1 cellular context compared by ENCODE assay signal in genomic region chr20:53773792-53774371, GRCh38.
TF ChIP-seq lines count a peak whose summit lies in the region.

No MANE protein-coding gene starts in this region.

TF ChIP-seq in HepG2, 621 proteins besides CTCF, POLR2A, EP300 and RAD21 (continued from another document and continues in another):
- TF ChIP-seq ZNF510 (CRISPR knock-in tag; IDR thresholded peaks at IDR 0.05; ENCODE audit: low read depth): peak; percentile 85; the same call in 1 of the 2 replicates
- TF ChIP-seq AKAP8 (CRISPR knock-in tag; IDR thresholded peaks at IDR 0.05): no peak
- no peak for TF ChIP-seq GZF1 (CRISPR knock-in tag; IDR thresholded peaks at IDR 0.05)
- TF ChIP-seq TSC22D2 (CRISPR knock-in tag; IDR thresholded peaks at IDR 0.05; ENCODE audit: borderline replicate concordance): no peak
- TF ChIP-seq, protein P1, sequence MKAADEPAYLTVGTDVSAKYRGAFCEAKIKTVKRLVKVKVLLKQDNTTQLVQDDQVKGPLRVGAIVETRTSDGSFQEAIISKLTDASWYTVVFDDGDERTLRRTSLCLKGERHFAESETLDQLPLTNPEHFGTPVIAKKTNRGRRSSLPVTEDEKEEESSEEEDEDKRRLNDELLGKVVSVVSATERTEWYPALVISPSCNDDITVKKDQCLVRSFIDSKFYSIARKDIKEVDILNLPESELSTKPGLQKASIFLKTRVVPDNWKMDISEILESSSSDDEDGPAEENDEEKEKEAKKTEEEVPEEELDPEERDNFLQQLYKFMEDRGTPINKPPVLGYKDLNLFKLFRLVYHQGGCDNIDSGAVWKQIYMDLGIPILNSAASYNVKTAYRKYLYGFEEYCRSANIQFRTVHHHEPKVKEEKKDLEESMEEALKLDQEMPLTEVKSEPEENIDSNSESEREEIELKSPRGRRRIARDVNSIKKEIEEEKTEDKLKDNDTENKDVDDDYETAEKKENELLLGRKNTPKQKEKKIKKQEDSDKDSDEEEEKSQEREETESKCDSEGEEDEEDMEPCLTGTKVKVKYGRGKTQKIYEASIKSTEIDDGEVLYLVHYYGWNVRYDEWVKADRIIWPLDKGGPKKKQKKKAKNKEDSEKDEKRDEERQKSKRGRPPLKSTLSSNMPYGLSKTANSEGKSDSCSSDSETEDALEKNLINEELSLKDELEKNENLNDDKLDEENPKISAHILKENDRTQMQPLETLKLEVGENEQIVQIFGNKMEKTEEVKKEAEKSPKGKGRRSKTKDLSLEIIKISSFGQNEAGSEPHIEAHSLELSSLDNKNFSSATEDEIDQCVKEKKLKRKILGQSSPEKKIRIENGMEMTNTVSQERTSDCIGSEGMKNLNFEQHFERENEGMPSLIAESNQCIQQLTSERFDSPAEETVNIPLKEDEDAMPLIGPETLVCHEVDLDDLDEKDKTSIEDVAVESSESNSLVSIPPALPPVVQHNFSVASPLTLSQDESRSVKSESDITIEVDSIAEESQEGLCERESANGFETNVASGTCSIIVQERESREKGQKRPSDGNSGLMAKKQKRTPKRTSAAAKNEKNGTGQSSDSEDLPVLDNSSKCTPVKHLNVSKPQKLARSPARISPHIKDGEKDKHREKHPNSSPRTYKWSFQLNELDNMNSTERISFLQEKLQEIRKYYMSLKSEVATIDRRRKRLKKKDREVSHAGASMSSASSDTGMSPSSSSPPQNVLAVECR (CRISPR knock-in tag; IDR thresholded peaks at IDR 0.05; ENCODE audit: borderline replicate concordance): no peak
- no peak for TF ChIP-seq NFYC (CRISPR knock-in tag; IDR thresholded peaks at IDR 0.05)
- no peak for TF ChIP-seq ZNF207 (IDR thresholded peaks at IDR 0.05; ENCODE audit: borderline replicate concordance)
- no peak for TF ChIP-seq PCBP1 (IDR thresholded peaks at IDR 0.05; ENCODE audit: borderline replicate concordance, low read depth, low read length)
- peak; percentile 37; the same call in 1 of the 2 replicates for TF ChIP-seq TGIF2 (CRISPR knock-in tag; IDR thresholded peaks at IDR 0.05)
- TF ChIP-seq NFE2L2 (IDR thresholded peaks at IDR 0.05; ENCODE audit: low read length): no peak
- TF ChIP-seq ZFP62 (CRISPR knock-in tag; IDR thresholded peaks at IDR 0.05): no peak
- no peak for TF ChIP-seq ZNF44 (CRISPR knock-in tag; IDR thresholded peaks at IDR 0.05)
- no peak for TF ChIP-seq MTF1 (CRISPR knock-in tag; IDR thresholded peaks at IDR 0.05)
- TF ChIP-seq PHB2 (IDR thresholded peaks at IDR 0.05; ENCODE audit: partially characterized antibody): no peak
- TF ChIP-seq U2AF2 (IDR thresholded peaks at IDR 0.05; ENCODE audit: low read depth, low read length): no peak
- peak; percentile 61 for TF ChIP-seq RFX1 (IDR thresholded peaks at IDR 0.05)
- TF ChIP-seq TRIM24 (CRISPR knock-in tag; IDR thresholded peaks at IDR 0.05): no peak
- TF ChIP-seq TIGD3 (CRISPR knock-in tag; IDR thresholded peaks at IDR 0.05; ENCODE audit: borderline replicate concordance): no peak
- no peak for TF ChIP-seq SOX13 (IDR thresholded peaks at IDR 0.05)
- no peak for TF ChIP-seq SOX13 (CRISPR knock-in tag; conservative IDR thresholded peaks at IDR 0.05 in 1 of 2, IDR thresholded peaks at IDR 0.05 in 1 of 2)
- 0 out of 2 replicates have a peak, but pooled peaks have one; percentile 7 for TF ChIP-seq KMT2A (CRISPR knock-in tag; IDR thresholded peaks at IDR 0.05)
- no peak for TF ChIP-seq SKI (IDR thresholded peaks at IDR 0.05; ENCODE audit: partially characterized antibody)
- TF ChIP-seq ZNF329 (CRISPR knock-in tag; IDR thresholded peaks at IDR 0.05; ENCODE audit: low read depth): no peak
- no peak for TF ChIP-seq TERF1 (CRISPR knock-in tag; IDR thresholded peaks at IDR 0.05)
- TF ChIP-seq NFE2 (CRISPR knock-in tag; IDR thresholded peaks at IDR 0.05): no peak
- TF ChIP-seq ZFX (CRISPR knock-in tag; IDR thresholded peaks at IDR 0.05; ENCODE audit: low read depth): no peak
- TF ChIP-seq JDP2 (CRISPR knock-in tag; IDR thresholded peaks at IDR 0.05; ENCODE audit: borderline replicate concordance): no peak
- 0 out of 2 replicates have a peak, but pooled peaks have one; percentile 15 for TF ChIP-seq JUN (CRISPR knock-in tag; IDR thresholded peaks at IDR 0.05)
- TF ChIP-seq PHF20 (CRISPR knock-in tag; IDR thresholded peaks at IDR 0.05): no peak
- TF ChIP-seq LCORL (IDR thresholded peaks at IDR 0.05): 0 out of 2 replicates have a peak, but pooled peaks have one; percentile 11
- no peak for TF ChIP-seq LCORL (CRISPR knock-in tag; IDR thresholded peaks at IDR 0.05)
- TF ChIP-seq IKZF5 (CRISPR knock-in tag; IDR thresholded peaks at IDR 0.05): no peak
- no peak for TF ChIP-seq ZNF326 (CRISPR knock-in tag; IDR thresholded peaks at IDR 0.05; ENCODE audit: borderline replicate concordance)
- TF ChIP-seq CHCHD3 (CRISPR knock-in tag; IDR thresholded peaks at IDR 0.05): no peak
- TF ChIP-seq ZNF710 (CRISPR knock-in tag; IDR thresholded peaks at IDR 0.05; ENCODE audit: borderline replicate concordance): no peak
- no peak for TF ChIP-seq ZFP36L1 (CRISPR knock-in tag; IDR thresholded peaks at IDR 0.05)
- no peak for TF ChIP-seq ZNF143 (CRISPR knock-in tag; IDR thresholded peaks at IDR 0.05)
- no peak for TF ChIP-seq FOXC1 (CRISPR knock-in tag; IDR thresholded peaks at IDR 0.05; ENCODE audit: borderline replicate concordance)
- TF ChIP-seq ZNF775 (CRISPR knock-in tag; IDR thresholded peaks at IDR 0.05; ENCODE audit: borderline replicate concordance): peak; percentile 67; the same call in 1 of the 2 replicates
- peak; percentile 44; the same call in 1 of the 2 replicates for TF ChIP-seq NCOR1 (IDR thresholded peaks at IDR 0.05; ENCODE audit: borderline replicate concordance, low read length)
- TF ChIP-seq RXRB (CRISPR knock-in tag; IDR thresholded peaks at IDR 0.05; ENCODE audit: borderline replicate concordance): no peak
- no peak for TF ChIP-seq AGO1 (IDR thresholded peaks at IDR 0.05; ENCODE audit: low read depth, low read length, poor library complexity, severe bottlenecking)
- no peak for TF ChIP-seq MAZ (IDR thresholded peaks at IDR 0.05; ENCODE audit: borderline replicate concordance, low read depth, low read length)
- TF ChIP-seq MAZ (CRISPR knock-in tag; IDR thresholded peaks at IDR 0.05; ENCODE audit: low read depth): no peak
- TF ChIP-seq ZBTB21 (CRISPR knock-in tag; IDR thresholded peaks at IDR 0.05): no peak
- TF ChIP-seq ZBTB33 (CRISPR knock-in tag; IDR thresholded peaks at IDR 0.05): no peak
- TF ChIP-seq ZNF747 (CRISPR knock-in tag; IDR thresholded peaks at IDR 0.05; ENCODE audit: borderline replicate concordance): no peak
- TF ChIP-seq RARA (CRISPR knock-in tag; IDR thresholded peaks at IDR 0.05): no peak
- TF ChIP-seq AHR (CRISPR knock-in tag; IDR thresholded peaks at IDR 0.05): no peak
- TF ChIP-seq ZNF230 (CRISPR knock-in tag; IDR thresholded peaks at IDR 0.05): no peak; the same call in 1 of the 2 replicates
- TF ChIP-seq ZNF777 (CRISPR knock-in tag; IDR thresholded peaks at IDR 0.05): no peak
- 0 out of 2 replicates have a peak, but pooled peaks have one; percentile 13 for TF ChIP-seq ZFP1 (CRISPR knock-in tag; IDR thresholded peaks at IDR 0.05)
- no peak for TF ChIP-seq ZNF790 (CRISPR knock-in tag; IDR thresholded peaks at IDR 0.05; ENCODE audit: borderline replicate concordance)
- TF ChIP-seq RARG (CRISPR knock-in tag; IDR thresholded peaks at IDR 0.05; ENCODE audit: low read depth): peak; percentile 89; the same call in 1 of the 2 replicates
- peak; percentile 41; the same call in 1 of the 2 replicates for TF ChIP-seq RFX3 (CRISPR knock-in tag; IDR thresholded peaks at IDR 0.05)
- TF ChIP-seq ZNF20 (CRISPR knock-in tag; IDR thresholded peaks at IDR 0.05): no peak
- TF ChIP-seq, protein P2, sequence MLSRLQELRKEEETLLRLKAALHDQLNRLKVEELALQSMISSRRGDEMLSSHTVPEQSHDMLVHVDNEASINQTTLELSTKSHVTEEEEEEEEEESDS (CRISPR knock-in tag; IDR thresholded peaks at IDR 0.05; ENCODE audit: borderline replicate concordance): no peak
- TF ChIP-seq, protein P3, sequence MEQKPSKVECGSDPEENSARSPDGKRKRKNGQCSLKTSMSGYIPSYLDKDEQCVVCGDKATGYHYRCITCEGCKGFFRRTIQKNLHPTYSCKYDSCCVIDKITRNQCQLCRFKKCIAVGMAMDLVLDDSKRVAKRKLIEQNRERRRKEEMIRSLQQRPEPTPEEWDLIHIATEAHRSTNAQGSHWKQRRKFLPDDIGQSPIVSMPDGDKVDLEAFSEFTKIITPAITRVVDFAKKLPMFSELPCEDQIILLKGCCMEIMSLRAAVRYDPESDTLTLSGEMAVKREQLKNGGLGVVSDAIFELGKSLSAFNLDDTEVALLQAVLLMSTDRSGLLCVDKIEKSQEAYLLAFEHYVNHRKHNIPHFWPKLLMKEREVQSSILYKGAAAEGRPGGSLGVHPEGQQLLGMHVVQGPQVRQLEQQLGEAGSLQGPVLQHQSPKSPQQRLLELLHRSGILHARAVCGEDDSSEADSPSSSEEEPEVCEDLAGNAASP (CRISPR knock-in tag; IDR thresholded peaks at IDR 0.05; ENCODE audit: borderline replicate concordance): no peak
- TF ChIP-seq EED (CRISPR knock-in tag; IDR thresholded peaks at IDR 0.05): no peak
- no peak for TF ChIP-seq ZNF205 (CRISPR knock-in tag; IDR thresholded peaks at IDR 0.05)
- peak; percentile 8 for TF ChIP-seq ASH2L (IDR thresholded peaks at IDR 0.05; ENCODE audit: insufficient read length, low read depth, low read length)
- TF ChIP-seq CBX1 (IDR thresholded peaks at IDR 0.05; ENCODE audit: low read depth): no peak
- TF ChIP-seq ISX (CRISPR knock-in tag; conservative IDR thresholded peaks at IDR 0.05): no peak
- no peak for TF ChIP-seq HIC2 (CRISPR knock-in tag; IDR thresholded peaks at IDR 0.05; ENCODE audit: low read depth)
- TF ChIP-seq TBP (CRISPR knock-in tag; IDR thresholded peaks at IDR 0.05): no peak
